24 cellular contexts compared by ENCODE assay signal in the genomic region with DNA sequence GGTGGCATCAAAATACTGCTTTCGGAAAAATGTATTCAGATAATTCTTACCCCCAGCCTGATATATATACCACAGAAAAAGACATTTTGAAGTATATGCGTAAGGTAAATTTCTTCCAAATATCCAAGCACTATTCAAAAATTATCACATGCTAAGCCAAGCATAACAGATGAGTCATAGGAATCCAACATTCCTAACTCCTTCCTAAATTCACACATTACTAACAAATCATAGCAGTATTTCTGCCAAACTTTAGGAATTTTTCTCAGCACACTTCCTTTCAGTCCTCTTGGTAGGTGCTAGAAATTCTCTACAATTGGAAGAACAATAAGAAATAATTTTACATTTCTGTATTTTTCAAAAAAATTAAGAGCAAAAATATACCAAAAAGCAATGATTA.
DNase-seq lines count a peak whose midpoint lies in the region; ATAC-seq lines count a peak whose summit lies in the region.
"Had no signal": no experiment of that assay in that cellular context is flagged by ENCODE, and none has a peak within 500 bp of the region (broad histone marks: within the 10 kb centered on the region; RNA-seq: fewer than 3 reads in every experiment).

No MANE protein-coding gene starts in this region.

- no peaks in the 10 kb centered on the region for H3K36me3 Mint-ChIP-seq in activated naive CD8-positive, alpha-beta T cell treated with anti-CD3 and anti-CD28 coated beads, Interleukin-2, amount 50 U/mL, for 24 hours (ENCODE audit: low read depth)

- peaks cover 10% of the 10 kb centered on the region for H3K9me3 Mint-ChIP-seq in activated naive CD8-positive, alpha-beta T cell treated with anti-CD3 and anti-CD28 coated beads, Interleukin-2, amount 50 U/mL, for 24 hours

- ATAC-seq in activated naive CD8-positive, alpha-beta T cell treated with anti-CD3 and anti-CD28 coated beads, Interleukin-2, amount 50 U/mL, for 24 hours = no peak
- ATAC-seq: SK-N-SH treated with all-trans-retinoic acid at 6 μM for 48 hours; stimulated activated naive CD8-positive, alpha-beta T cell treated with anti-CD3 and anti-CD28 coated beads, Interleukin-15, Interleukin-2, amounts not matched to agents 100 U/mL and 50 U/mL, for 24 hours had no signal

- peak; percentile 2 for DNase-seq in AG08396 (ENCODE audit: low spot score)
- DNase-seq in NCI-H69 (lab: John Stamatoyannopoulos, UW) = peak; percentile 11
- peak; percentile 72 for DNase-seq in dermis blood vessel endothelial cell
- peak; percentile 18 for DNase-seq in kidney tubule cell (ENCODE audit: low spot score)
- no peak for DNase-seq in NCI-H2081 treated with DMSO at 0.1 percent for 48 hours (lab: John Stamatoyannopoulos, UW)
- no peak for DNase-seq in activated CD4-positive, alpha-beta T cell treated with anti-CD3 and anti-CD28 coated beads, Interleukin-2, amount 50 U/mL, for 1 hour
- DNase-seq in HUDEP-2 (lab: John Stamatoyannopoulos, UW; ENCODE audit: unreplicated experiment in 76 of 76) = no peak
- DNase-seq in activated naive CD8-positive, alpha-beta T cell treated with anti-CD3 and anti-CD28 coated beads, Interleukin-2, amount 50 U/mL, for 24 hours = no peak
- DNase-seq: activated effector memory CD4-positive, alpha-beta T cell treated with Interleukin-2 at 50 U/mL for 16 hours; BE2C; COR-L47; DMS79 treated with DMSO at 0.1 percent for 48 hours; islet precursor cell; Kasumi-1; NCI-H1092 treated with DMSO at 0.1 percent for 48 hours; NCI-H2029; NCI-H510A treated with DMSO at 0.1 percent for 48 hours; occipital lobe; retina; stimulated activated CD4-positive, alpha-beta T cell treated with anti-CD3 and anti-CD28 coated beads, Interleukin-12 subunit alpha, Interleukin-12 subunit beta, amount 100 ng/mL, for 4 hours; stimulated activated CD4-positive, alpha-beta T cell treated with anti-CD3 and anti-CD28 coated beads, Interleukin-4, amount 100 ng/mL, for 4 hours; stimulated activated naive CD8-positive, alpha-beta T cell treated with anti-CD3 and anti-CD28 coated beads, Interleukin-15, Interleukin-2, amounts not matched to agents 100 U/mL and 50 U/mL, for 24 hours had no signal

- no peaks in the 10 kb centered on the region for H3K27me3 Mint-ChIP-seq in activated naive CD8-positive, alpha-beta T cell treated with anti-CD3 and anti-CD28 coated beads, Interleukin-2, amount 50 U/mL, for 24 hours

- no peak overlapping the region for H3K27ac Mint-ChIP-seq in activated naive CD8-positive, alpha-beta T cell treated with anti-CD3 and anti-CD28 coated beads, Interleukin-2, amount 50 U/mL, for 24 hours
- H3K27ac Mint-ChIP-seq: T-helper 2 cell treated with Interferon-gamma antibody and Interleukin-4, amounts not matched to agents 5 μg/mL and 100 μg/mL, for 36 hours had no signal

- no peak overlapping the region for H3K4me3 Mint-ChIP-seq in activated naive CD8-positive, alpha-beta T cell treated with anti-CD3 and anti-CD28 coated beads, Interleukin-2, amount 50 U/mL, for 24 hours
- H3K4me3 Mint-ChIP-seq: T-helper 2 cell treated with Interferon-gamma antibody and Interleukin-4, amounts not matched to agents 5 μg/mL and 100 μg/mL, for 36 hours had no signal

- H3K4me1 Mint-ChIP-seq in activated naive CD8-positive, alpha-beta T cell treated with anti-CD3 and anti-CD28 coated beads, Interleukin-2, amount 50 U/mL, for 24 hours = no peaks in the 10 kb centered on the region

Comparison
In these comparisons a context has a peak if more than half of its experiments do, and no peak if none do; other contexts are left out.
1. DNase-seq: peak in AG08396 (single experiment), NCI-H69 (single experiment), dermis blood vessel endothelial cell (single experiment) and kidney tubule cell (single experiment); none in NCI-H2081 treated with DMSO at 0.1 percent for 48 hours (single experiment), activated CD4-positive, alpha-beta T cell treated with anti-CD3 and anti-CD28 coated beads, Interleukin-2, amount 50 U/mL, for 1 hour (single experiment), HUDEP-2 (0 of 76) and activated naive CD8-positive, alpha-beta T cell treated with anti-CD3 and anti-CD28 coated beads, Interleukin-2, amount 50 U/mL, for 24 hours (single experiment).